ENCODE assay signal across 15 cellular contexts in the genomic region with DNA sequence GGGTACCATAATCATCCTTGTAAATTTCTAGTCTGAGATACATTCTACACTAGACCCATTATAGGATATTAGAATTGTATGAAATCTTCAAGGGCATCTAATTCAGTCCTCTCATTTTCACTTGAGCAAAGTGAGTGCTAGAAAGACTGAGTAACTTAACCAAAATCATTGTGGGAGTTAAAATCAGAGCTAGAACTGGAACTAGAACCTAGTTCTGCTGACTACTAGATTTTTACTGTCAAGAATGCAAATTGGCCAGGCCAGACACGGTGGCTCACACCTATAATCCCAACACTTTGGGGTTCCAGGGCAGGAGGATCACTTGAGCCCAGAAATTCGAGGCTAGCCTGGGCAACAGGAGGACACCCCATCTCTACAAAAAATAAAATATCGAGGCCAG.
"Had no signal": no experiment of that assay in that cellular context is flagged by ENCODE, and none has a peak within 500 bp of the region (broad histone marks: within the 10 kb centered on the region; RNA-seq: fewer than 3 reads in every experiment).

No MANE protein-coding gene starts in this region.

- H3K9ac ChIP-seq: parathyroid adenoma had no signal

- H3K27ac Mint-ChIP-seq: activated T-helper 1 cell treated with anti-CD3 and anti-CD28 coated beads, Interleukin-12 subunit alpha, Interleukin-12 subunit beta, Interleukin-2, Interleukin-4 antibody, amounts not matched to agents 30 ng/mL and 10 ng/mL and 1 ng/mL, durations not matched to agents 14 hours and 24 hours and 36 hours; stimulated activated effector memory CD8-positive, alpha-beta T cell treated with anti-CD3 and anti-CD28 coated beads, Interleukin-12 subunit alpha, Interleukin-12 subunit beta, amount 100 ng/mL, for 72 hours had no signal

- H3K27ac ChIP-seq: body of pancreas, colonic mucosa, parathyroid adenoma had no signal

- H3K9me3 Mint-ChIP-seq: activated T-helper 1 cell treated with anti-CD3 and anti-CD28 coated beads, Interleukin-12 subunit alpha, Interleukin-12 subunit beta, Interleukin-2, Interleukin-4 antibody, amounts not matched to agents 30 ng/mL and 10 ng/mL and 1 ng/mL, durations not matched to agents 14 hours and 24 hours and 36 hours; stimulated activated effector memory CD8-positive, alpha-beta T cell treated with anti-CD3 and anti-CD28 coated beads, Interleukin-12 subunit alpha, Interleukin-12 subunit beta, amount 100 ng/mL, for 72 hours had no signal

- H2AFZ ChIP-seq: parathyroid adenoma had no signal

- H3K4me3 ChIP-seq: body of pancreas, colonic mucosa, lung had no signal

- H3K4me3 Mint-ChIP-seq: activated T-helper 1 cell treated with anti-CD3 and anti-CD28 coated beads, Interleukin-12 subunit alpha, Interleukin-12 subunit beta, Interleukin-2, Interleukin-4 antibody, amounts not matched to agents 30 ng/mL and 10 ng/mL and 1 ng/mL, durations not matched to agents 14 hours and 24 hours and 36 hours; stimulated activated effector memory CD8-positive, alpha-beta T cell treated with anti-CD3 and anti-CD28 coated beads, Interleukin-12 subunit alpha, Interleukin-12 subunit beta, amount 100 ng/mL, for 72 hours had no signal

- H3K36me3 ChIP-seq: colonic mucosa had no signal

- H3K9me3 ChIP-seq: body of pancreas, colonic mucosa had no signal

- H3K27me3 ChIP-seq: body of pancreas, colonic mucosa had no signal

- ATAC-seq: activated CD4-positive, CD25-positive, alpha-beta regulatory T cell treated with anti-CD3 and anti-CD28 coated beads, Interleukin-2, amount 50 U/mL, for 24 hours; body of pancreas; esophagus mucosa; left colon; stimulated activated effector memory CD8-positive, alpha-beta T cell treated with anti-CD3 and anti-CD28 coated beads, Interleukin-12 subunit alpha, Interleukin-12 subunit beta, amount 100 ng/mL, for 72 hours had no signal

- DNase-seq: activated CD4-positive, alpha-beta T cell treated with anti-CD3 and anti-CD28 coated beads, Interleukin-2, amount 50 U/mL, for 4 hours; activated naive CD4-positive, alpha-beta T cell; amniotic stem cell; body of pancreas; caudate nucleus; colonic mucosa; left colon; midbrain; SW 1271 had no signal

- H3K4me1 ChIP-seq: colonic mucosa, parathyroid adenoma had no signal

- H3K36me3 Mint-ChIP-seq: stimulated activated effector memory CD8-positive, alpha-beta T cell treated with anti-CD3 and anti-CD28 coated beads, Interleukin-12 subunit alpha, Interleukin-12 subunit beta, amount 100 ng/mL, for 72 hours had no signal
